16 cellular contexts compared by ENCODE assay signal in the genomic region with DNA sequence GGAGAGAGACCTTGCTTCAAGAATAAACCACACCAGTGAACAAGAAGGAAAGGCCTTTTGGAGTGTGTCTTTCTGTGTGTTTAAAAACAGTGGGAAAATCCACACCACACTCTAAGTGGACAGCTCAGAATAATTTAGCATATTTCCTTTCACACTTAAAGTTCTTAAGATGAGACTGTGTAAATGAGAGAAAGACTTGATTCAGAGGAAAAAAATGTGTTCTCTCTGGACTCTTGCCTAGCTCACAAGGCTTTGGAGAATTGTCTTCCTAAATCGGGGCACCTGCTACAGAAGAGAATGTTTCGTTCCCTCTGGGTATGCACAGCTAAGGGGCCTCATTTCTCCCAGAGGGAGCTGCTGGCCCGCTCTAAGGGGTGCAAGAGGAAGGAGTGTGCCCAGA. TPM values are rescaled to one million over a fixed set of nuclear protein-coding genes. Genes with fewer than 3 reads are reported as not detected.
DNase-seq lines count a peak whose midpoint lies in the region; ATAC-seq and TF ChIP-seq lines count a peak whose summit lies in the region.
"Had no signal": no experiment of that assay in that cellular context is flagged by ENCODE, and none has a peak within 500 bp of the region (broad histone marks: within the 10 kb centered on the region; RNA-seq: fewer than 3 reads in every experiment).

No MANE protein-coding gene starts in this region.

- WGBS in mammary epithelial cell (ENCODE audit: low coverage, missing lambda C conversion rate) = 63% methylated on average over 3 of the region's 3 CpGs

- peaks cover 18% of the 10 kb centered on the region for H3K4me1 Mint-ChIP-seq in MCF 10A (ENCODE audit: insufficient read depth, unreplicated experiment)

- H3K9me3 ChIP-seq in mammary epithelial cell (replicated peaks; ENCODE audit: insufficient read depth, low read length) = no peaks in the 10 kb centered on the region

- TF ChIP-seq CTCF in MCF 10A (IDR thresholded peaks at IDR 0.05; ENCODE audit: unreplicated experiment) (no peak), mammary epithelial cell (conservative IDR thresholded peaks at IDR 0.05 in 1 of 2, IDR thresholded peaks at IDR 0.05 in 1 of 2; ENCODE audit: extremely low read depth in 1 of 2, insufficient read depth in 1 of 2, low read depth in 1 of 2, low read length in 2 of 2) (no peak)

- in situ Hi-C loops in mammary epithelial cell (cut with MboI; ENCODE audit: low sequenced_read_pairs in 2 of 2) = no loop called here

- no peaks in the 10 kb centered on the region for H3K9me3 Mint-ChIP-seq in MCF 10A (ENCODE audit: unreplicated experiment)

- H3K4me3 Mint-ChIP-seq in MCF 10A (ENCODE audit: unreplicated experiment) = no peak overlapping the region

- ATAC-seq in HG03432 (IDR thresholded peaks at IDR 0.05; ENCODE audit: unreplicated experiment) = no peak
- no peak for ATAC-seq in GM19023 (IDR thresholded peaks at IDR 0.05; ENCODE audit: unreplicated experiment)
- ATAC-seq: Panc1 had no signal

- H3K27ac ChIP-seq in mammary epithelial cell (ENCODE audit: insufficient read depth, low read depth, low read length) = no peak overlapping the region

- H3K27me3 Mint-ChIP-seq in MCF 10A (ENCODE audit: insufficient read depth, unreplicated experiment) = no peaks in the 10 kb centered on the region

- dilution Hi-C loops in mammary epithelial cell (cut with HindIII; ENCODE audit: low sequenced_read_pairs) = no loop called here

- no peaks in the 10 kb centered on the region for H3K36me3 Mint-ChIP-seq in MCF 10A (ENCODE audit: insufficient read depth, unreplicated experiment)

- H3K9ac ChIP-seq in mammary epithelial cell (ENCODE audit: insufficient read depth, low read length) = no peak overlapping the region

- POLR2A ChIA-PET in MCF 10A (lab: Yijun Ruan, JAX) = interaction anchor here (0.6 kb wide), 1 partner anchor 142 kb away, joined by 3 read pairs; no protein-coding TSS in a partner anchor

- peak overlapping the region; percentile 29 for H3K27ac Mint-ChIP-seq in MCF 10A (ENCODE audit: low read depth, unreplicated experiment)

- H3K36me3 ChIP-seq in mammary epithelial cell (ENCODE audit: insufficient read depth, low read length) = peaks cover 23% of the 10 kb centered on the region

- no peak overlapping the region for H3K4me3 ChIP-seq in mammary epithelial cell (replicated peaks in 1 of 3; ENCODE audit: insufficient read depth in 1 of 3, low read depth in 2 of 3, low read length in 3 of 3)

- intact Hi-C loops in MCF 10A (cut with micrococcal nuclease) (no loop called here), mammary epithelial cell (cut with micrococcal nuclease) (loop anchor here (10.0 kb wide), 1 partner anchor 385 kb away; a partner anchor contains a TSS)

- CTCF ChIA-PET in MCF 10A (lab: Yijun Ruan, JAX) (interaction anchor here (0.6 to 2.9 kb wide), 5 partner anchors 13 to 154 kb away, joined by 3 to 17 read pairs (median 5); no protein-coding TSS in a partner anchor), mammary epithelial cell (lab: Charles Lee; ENCODE audit: low non-redundant PET) (no interaction called here)

- H4K20me1 ChIP-seq in mammary epithelial cell (ENCODE audit: insufficient read depth, low read length) = no peaks in the 10 kb centered on the region

- DNase-seq in MCF 10A (ENCODE audit: unreplicated experiment) (no peak), mammary epithelial cell (no peak), astrocyte of the hippocampus (ENCODE audit: low read depth, low spot score) (peak; percentile 36), occipital lobe (lab: John Stamatoyannopoulos, UW) (peak; percentile 6), NCI-H510A (lab: John Stamatoyannopoulos, UW) (no peak)
- DNase-seq in activated CD4-positive, alpha-beta T cell treated with anti-CD3 and anti-CD28 coated beads for 1 hour = no peak
- DNase-seq: C1 segment of cervical spinal cord, COR-L47, EL, NCI-H1417 treated with DMSO at 0.1 percent for 48 hours, NCI-H1930, NCI-H774 had no signal

- peaks cover 36% of the 10 kb centered on the region for H3K4me1 ChIP-seq in mammary epithelial cell (ENCODE audit: insufficient read depth, low read length)

- H2AFZ ChIP-seq in mammary epithelial cell (ENCODE audit: low read depth, low read length) = no peak overlapping the region

- no peaks in the 10 kb centered on the region for H3K79me2 ChIP-seq in mammary epithelial cell (ENCODE audit: insufficient read depth, low read length)

- H3K4me2 ChIP-seq in mammary epithelial cell (ENCODE audit: insufficient read depth, low read depth, low read length) = no peak overlapping the region

- H3K27me3 ChIP-seq in mammary epithelial cell (ENCODE audit: insufficient read depth, low read length) = no peaks in the 10 kb centered on the region

- no TSS peak for BruUV-seq in MCF 10A (replicated peaks; lab: Mats Ljungman, UMichigan)
- BruUV-seq in mammary epithelial cell (replicated peaks; lab: Mats Ljungman, UMichigan) = no TSS peak

RNA-seq across cellular contexts. Expression of a gene that starts 28.4 kb away (rescaled TPM):
- total RNA-seq in MCF 10A (2022) (not detected in 2 replicates), mammary epithelial cell (under 1 TPM in 1 of 2 donors, not detected in 1; 0.33 TPM), occipital lobe (0.47 TPM)
- polyA plus RNA-seq in mammary epithelial cell = 0.03 TPM
- polyA minus RNA-seq in mammary epithelial cell = not detected
- total RNA-seq: A172 had no signal

Comparison
In these comparisons a context has a peak if more than half of its experiments do, and no peak if none do; other contexts are left out.
1. DNase-seq: peak in astrocyte of the hippocampus (single experiment) and occipital lobe (single experiment); none in MCF 10A (single experiment), mammary epithelial cell (single experiment), NCI-H510A (single experiment) and activated CD4-positive, alpha-beta T cell treated with anti-CD3 and anti-CD28 coated beads for 1 hour (single experiment).